In genomic region chr13:27252467-27252866, GRCh38 we compare ENCODE assay signal across 8 cellular contexts. TPM values are rescaled to one million over a fixed set of nuclear protein-coding genes. Genes with fewer than 3 reads are reported as not detected.
A peak's percentile ranks its signal among the peaks of the same experiment; 100 is the strongest.
DNase-seq lines count a peak whose midpoint lies in the region; ATAC-seq, FAIRE-seq and TF ChIP-seq lines count a peak whose summit lies in the region.

No MANE protein-coding gene starts in this region.

- no peak for TF ChIP-seq RAD21 in H1 (IDR thresholded peaks at IDR 0.05 in 1 of 2, conservative IDR thresholded peaks at IDR 0.05 in 1 of 2; ENCODE audit: low read depth in 2 of 2, low read length in 2 of 2)

- H2AK5ac ChIP-seq in H1 (ENCODE audit: low read depth, low read length): 0 out of 2 replicates have a peak overlapping the region, but pooled peaks have one; percentile 84

- no peaks in the 10 kb centered on the region for H3K27me3 Mint-ChIP-seq in neural crest cell (ENCODE audit: low read depth)

- no peak overlapping the region for H3K23ac ChIP-seq in H1 (ENCODE audit: insufficient read length)

- peaks cover 4% of the 10 kb centered on the region in 2 experiments for H4K20me1 ChIP-seq in H1 (replicated peaks in 1 of 2; ENCODE audit: control insufficient read depth in 1 of 2, insufficient read depth in 2 of 2, low read length in 2 of 2)

- peaks cover 17 to 65% of the 10 kb centered on the region in 2 experiments for H3K79me2 ChIP-seq in H1 (ENCODE audit: control insufficient read depth in 1 of 2, insufficient read depth in 2 of 2, low read length in 2 of 2)

- H3K9me3 ChIP-seq in MG63 (no peaks in the 10 kb centered on the region), H1 (ENCODE audit: insufficient read depth in 2 of 2, low read depth in 1 of 2, low read length in 1 of 2) (no peaks in the 10 kb centered on the region)

- H3K27me3 ChIP-seq in MG63: no peaks in the 10 kb centered on the region
- H3K27me3 ChIP-seq in H1 (replicated peaks in 1 of 4; ENCODE audit: control insufficient read depth in 3 of 4, extremely low read depth in 1 of 4, insufficient read depth in 3 of 4, low read length in 3 of 4): no peaks in the 10 kb centered on the region

- H3K27ac ChIP-seq in C4-2B: peak overlapping the region; percentile 98
- peak overlapping the region; percentile 99 for H3K27ac ChIP-seq in H1 (ENCODE audit: low read depth, low read length)

- H4K8ac ChIP-seq in H1 (ENCODE audit: extremely low read depth, insufficient read depth, low read length): no peak overlapping the region

- TF ChIP-seq EP300 in H1 (IDR thresholded peaks at IDR 0.05; ENCODE audit: borderline replicate concordance in 1 of 2, low read depth in 2 of 2, low read length in 2 of 2): no peak

- TF ChIP-seq CTCF in C4-2B (conservative IDR thresholded peaks at IDR 0.05) (no peak), H1 (IDR thresholded peaks at IDR 0.05; ENCODE audit: control extremely low read depth in 1 of 3, insufficient read depth in 1 of 3, low read depth in 1 of 3, low read length in 3 of 3) (no peak), neural crest cell (conservative IDR thresholded peaks at IDR 0.05) (no peak)

- H2BK120ac ChIP-seq in H1 (replicated peaks; ENCODE audit: low read depth, low read length): no peak overlapping the region

- H3K56ac ChIP-seq in H1 (replicated peaks; ENCODE audit: insufficient read length, low read depth, low read length): no peak overlapping the region

- H3K4ac ChIP-seq in H1 (replicated peaks; ENCODE audit: insufficient read length, low read depth, low read length): no peak overlapping the region

- no peak for TF ChIP-seq POLR2A in H1 (IDR thresholded peaks at IDR 0.05; ENCODE audit: control extremely low read depth in 1 of 2, low read depth in 2 of 2, low read length in 2 of 2)

- peak overlapping the region; percentile 100 for H3K4me3 Mint-ChIP-seq in neural crest cell

- no peak overlapping the region for H4K91ac ChIP-seq in H1 (replicated peaks; ENCODE audit: insufficient read length, low read length)

- peak overlapping the region; percentile 100 for H3K27ac Mint-ChIP-seq in neural crest cell (ENCODE audit: unreplicated experiment)

- H3K9ac ChIP-seq in H1 (replicated peaks in 1 of 4; ENCODE audit: extremely low read depth in 1 of 4, low read depth in 3 of 4, low read length in 3 of 4): peak overlapping the region; percentile 95 to 100 (median 100)

- H2BK20ac ChIP-seq in H1 (ENCODE audit: low read length): no peak overlapping the region

- no peak overlapping the region for H3K18ac ChIP-seq in H1 (ENCODE audit: extremely low read depth, low read length)

- H3K4me3 ChIP-seq in MG63 (peak overlapping the region; percentile 92), H1 (ENCODE audit: extremely low read depth in 1 of 4, insufficient read depth in 2 of 4, low read depth in 3 of 4, low read length in 4 of 4) (peak overlapping the region; percentile 98 to 99 (median 98))

- no peak overlapping the region for H3K14ac ChIP-seq in H1 (ENCODE audit: insufficient read length)

- no peak overlapping the region for H4K5ac ChIP-seq in H1 (ENCODE audit: insufficient read length, low read depth, low read length)

- H3K36me3 Mint-ChIP-seq in neural crest cell (ENCODE audit: low read depth): peaks cover 14% of the 10 kb centered on the region

- no peak overlapping the region for H2AFZ ChIP-seq in H1 (ENCODE audit: low read length)

- H3K4me1 ChIP-seq in H1 (replicated peaks in 1 of 4; ENCODE audit: control insufficient read depth in 3 of 4, insufficient read depth in 4 of 4, low read length in 3 of 4): peaks cover 0 to 4% (median 2%) of the 10 kb centered on the region in 4 experiments; a peak in 2 of 7 replicates

- H3K23me2 ChIP-seq in H1 (ENCODE audit: low read depth, low read length): 0 out of 2 replicates have a peak, but pooled peaks cover 5% of the 10 kb centered on the region

- no peaks in the 10 kb centered on the region; the same call in 1 of the 2 replicates for H3K79me1 ChIP-seq in H1 (ENCODE audit: low read depth, low read length)

- POLR2A ChIA-PET in H1 (lab: Charles Lee; ENCODE audit: partially characterized antibody): interaction anchor here (0.9 to 8.3 kb wide), 6 partner anchors 12 to 230 kb away, joined by 3 to 197 read pairs (median 4); partner anchors contain the start of gene RASL11A

- peak overlapping the region; percentile 100; the same call in 1 of the 2 replicates for H2BK5ac ChIP-seq in H1 (ENCODE audit: low read depth, low read length)

- CTCF ChIA-PET in H1 (lab: Charles Lee; ENCODE audit: partially characterized antibody): interaction anchor here (0.8 kb wide), 1 partner anchor 107 kb away, joined by 3 read pairs; no protein-coding TSS in a partner anchor

- no peak for ATAC-seq in HG03432 (IDR thresholded peaks at IDR 0.05; ENCODE audit: unreplicated experiment)
- no peak for ATAC-seq in HG02798 (IDR thresholded peaks at IDR 0.05; ENCODE audit: poor library complexity, unreplicated experiment)

- H3K36me3 ChIP-seq in MG63: peaks cover 59% of the 10 kb centered on the region
- H3K36me3 ChIP-seq in H1 (ENCODE audit: control insufficient read depth in 2 of 4, insufficient read depth in 4 of 4, low read length in 3 of 4): peaks cover 9 to 44% (median 25%) of the 10 kb centered on the region in 4 experiments

- DNase-seq in MG63 (no peak), H1 (ENCODE audit: low read depth in 1 of 2, low spot score in 2 of 2) (no peak), neural crest cell (ENCODE audit: low read depth, low spot score) (no peak), SK-N-DZ (ENCODE audit: low spot score) (no peak)
- no peak for DNase-seq in stimulated activated CD4-positive, alpha-beta T cell treated with anti-CD3 and anti-CD28 coated beads, Interleukin-4, amount 100 ng/mL, for 1 hour

- H2BK12ac ChIP-seq in H1 (ENCODE audit: low read depth, low read length): no peak overlapping the region

- peak overlapping the region; percentile 57 to 85 for H3K4me2 ChIP-seq in H1 (ENCODE audit: insufficient read depth in 1 of 2, low read depth in 2 of 2, low read length in 2 of 2)

- H2BK15ac ChIP-seq in H1 (ENCODE audit: low read length): no peak overlapping the region

- no peak for FAIRE-seq in H1 (lab: Jason Lieb, UNC)

- H3K4me1 Mint-ChIP-seq in neural crest cell: peaks cover 39% of the 10 kb centered on the region

- no peaks in the 10 kb centered on the region for H3K9me3 Mint-ChIP-seq in neural crest cell

TF ChIP-seq in H1, 55 proteins besides CTCF, POLR2A, EP300 and RAD21:
- no peak for TF ChIP-seq NRF1 (IDR thresholded peaks at IDR 0.05; ENCODE audit: low read depth, low read length)
- TF ChIP-seq JUN (IDR thresholded peaks at IDR 0.05; ENCODE audit: low read depth, low read length): no peak
- TF ChIP-seq USF2 (IDR thresholded peaks at IDR 0.05; ENCODE audit: low read length): no peak
- no peak for TF ChIP-seq BRCA1 (IDR thresholded peaks at IDR 0.05; ENCODE audit: low read depth, low read length)

RNA-seq across cellular contexts. Expression of gene RPL21, which starts 1.1 kb away (rescaled TPM):
- total RNA-seq in MG63 (2014; rRNA removed; shearing (Covaris generic); ENCODE audit: low replicate concordance): 1,701 and 2,215 TPM in 2 replicates
- 1,233 and 1,283 TPM in 2 replicates for total RNA-seq in H1 (2021; fragmentation: NEBNext Ultra II Directional; extraction: Animal tissue kit (Norgen Biotek cat#: 25700))
- polyA plus RNA-seq in H1 (2011; rRNA removed): 329 and 624 TPM in 2 replicates
- polyA plus RNA-seq in H1 (2011; cell fraction: cytosol; rRNA removed): 1,115 TPM
- 249 TPM for polyA plus RNA-seq in H1 (2011; cell fraction: nucleus; rRNA removed)
- 908 to 2,019 TPM (median 1,325 TPM) in 4 replicates for polyA plus RNA-seq in H1 (2012, experiment 1 of 2)
- polyA plus RNA-seq in H1 (2012, experiment 2 of 2): 1,153 TPM
- polyA plus RNA-seq in H1 (2013, experiment 1 of 2): 2,859 TPM
- polyA plus RNA-seq in H1 (2013, experiment 2 of 2): 2,776 TPM
- polyA minus RNA-seq in H1 (2011; rRNA and poly(A)+ RNA removed): 93.0 and 207 TPM in 2 replicates
- polyA minus RNA-seq in H1 (2011; cell fraction: cytosol; rRNA and poly(A)+ RNA removed): 183 TPM
- 327 TPM for polyA minus RNA-seq in H1 (2011; cell fraction: nucleus; rRNA and poly(A)+ RNA removed)
- 1,080 and 1,081 TPM in 2 replicates for total RNA-seq in neural crest cell
- polyA plus RNA-seq in SK-N-DZ (2014; cell fraction: cytosol; rRNA removed): 2,704 and 3,032 TPM in 2 replicates
- 1,401 and 2,146 TPM in 2 replicates for polyA plus RNA-seq in SK-N-DZ (2014; cell fraction: nucleus; rRNA removed)

RNA-seq across cellular contexts. Expression of gene RASL11A, which starts 18.2 kb away (rescaled TPM):
- 19.9 and 25.8 TPM in 2 replicates for total RNA-seq in MG63 (2014; rRNA removed; shearing (Covaris generic); ENCODE audit: low replicate concordance)
- total RNA-seq in H1 (2021; fragmentation: NEBNext Ultra II Directional; extraction: Animal tissue kit (Norgen Biotek cat#: 25700)): 6.8 and 7.9 TPM in 2 replicates
- polyA plus RNA-seq in H1 (2011; rRNA removed): 2.9 and 3.8 TPM in 2 replicates
- 3.4 TPM for polyA plus RNA-seq in H1 (2011; cell fraction: cytosol; rRNA removed)
- 5.9 TPM for polyA plus RNA-seq in H1 (2011; cell fraction: nucleus; rRNA removed)
- polyA plus RNA-seq in H1 (2012, experiment 1 of 2): 2.7 to 5.7 TPM (median 3.8 TPM) in 4 replicates
- 4.8 TPM for polyA plus RNA-seq in H1 (2012, experiment 2 of 2)
- polyA plus RNA-seq in H1 (2013, experiment 1 of 2): 2.7 TPM
- 3.0 TPM for polyA plus RNA-seq in H1 (2013, experiment 2 of 2)
- polyA minus RNA-seq in H1 (2011; rRNA and poly(A)+ RNA removed): 8.9 and 9.3 TPM in 2 replicates
- polyA minus RNA-seq in H1 (2011; cell fraction: cytosol; rRNA and poly(A)+ RNA removed): 3.4 TPM
- polyA minus RNA-seq in H1 (2011; cell fraction: nucleus; rRNA and poly(A)+ RNA removed): 3.1 TPM
- total RNA-seq in neural crest cell: 1.3 and 1.9 TPM in 2 replicates
- 9.6 and 13.2 TPM in 2 replicates for polyA plus RNA-seq in SK-N-DZ (2014; cell fraction: cytosol; rRNA removed)
- polyA plus RNA-seq in SK-N-DZ (2014; cell fraction: nucleus; rRNA removed): 6.0 and 6.5 TPM in 2 replicates
